29 cellular contexts compared by ENCODE assay signal in the genomic region with DNA sequence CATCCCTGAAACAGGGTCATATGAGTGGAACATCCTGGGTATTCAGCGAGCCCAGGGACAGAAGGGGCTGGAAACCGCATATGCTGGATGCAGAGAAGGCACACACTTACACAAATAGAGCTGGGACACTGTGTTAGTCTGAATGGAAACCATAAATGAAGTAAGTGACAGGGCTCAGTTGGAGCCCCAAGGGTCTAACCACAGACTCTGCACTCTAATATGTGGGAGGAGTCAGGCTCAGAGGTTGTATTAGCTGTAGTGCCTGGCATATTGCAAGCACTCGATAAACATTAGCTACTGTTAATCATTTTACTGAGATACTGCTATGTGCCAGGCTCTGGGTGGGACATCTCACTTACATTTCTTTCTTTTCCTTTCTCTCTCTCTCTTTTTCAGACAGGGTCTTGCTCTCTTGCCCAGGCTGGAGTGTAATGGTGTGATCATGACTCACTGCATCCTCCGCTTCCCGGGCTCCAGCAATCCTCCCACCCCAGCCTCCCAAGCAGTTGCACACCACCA. TPM values are rescaled to one million over a fixed set of nuclear protein-coding genes. Genes with fewer than 3 reads are reported as not detected.
DNase-seq lines count a peak whose midpoint lies in the region; ATAC-seq, FAIRE-seq and TF ChIP-seq lines count a peak whose summit lies in the region.
"Had no signal": no experiment of that assay in that cellular context is flagged by ENCODE, and none has a peak within 500 bp of the region (broad histone marks: within the 10 kb centered on the region; RNA-seq: fewer than 3 reads in every experiment).

No MANE protein-coding gene starts in this region.

- H2AK5ac ChIP-seq in H9 (ENCODE audit: insufficient read length, low read length) = no peak overlapping the region

- H3K27ac Mint-ChIP-seq in H9 = no peak overlapping the region
- H3K27ac Mint-ChIP-seq: CD4-positive, alpha-beta T cell; GM23338; IgD-negative memory B cell had no signal

- in situ Hi-C loops in GM12878 (cut with MboI) = no loop called here

- CTCF ChIA-PET in GM12878 (lab: Yijun Ruan, JAX) = interaction anchor here (1.5 to 1.8 kb wide), 2 partner anchors 123 to 543 kb away, joined by 3 to 4 read pairs; no protein-coding TSS in a partner anchor

- ATAC-seq in GM12878 = peak; percentile 41; the same call in 2 of the 3 replicates
- ATAC-seq: SK-N-SH treated with all-trans-retinoic acid at 6 μM for 48 hours had no signal

- SMC1A ChIA-PET in GM12878 (lab: Charles Lee; ENCODE audit: uncharacterized antibody, unreplicated experiment) = interaction anchor here (1.3 kb wide), 1 partner anchor 15 kb away, joined by 3 read pairs; no protein-coding TSS in a partner anchor

- 33% methylated on average over 5 of the region's 5 CpGs for WGBS in GM12878 (ENCODE audit: insufficient coverage, insufficient replicate concordance, low lambda C conversion rate, missing lambda C conversion rate)
- no CpG with 5 or more reads among the region's 5 CpGs for WGBS in H9 (ENCODE audit: extremely low coverage, insufficient read length, low lambda C conversion rate)
- WGBS in esophagus muscularis mucosa = 75% methylated on average over 5 of the region's 5 CpGs

- no peak overlapping the region for H4K91ac ChIP-seq in H9 (ENCODE audit: insufficient read length, low read depth, low read length)

- H2AFZ ChIP-seq in GM12878 (ENCODE audit: control insufficient read depth, low read depth, low read length) (no peak overlapping the region), H9 (ENCODE audit: low read length) (no peak overlapping the region)

- H3K14ac ChIP-seq in H9 (ENCODE audit: insufficient read depth, low read length) = no peak overlapping the region

- FAIRE-seq in GM12878 (lab: Jason Lieb, UNC) = no peak
- FAIRE-seq: D721Med, RCC 7860 had no signal

- intact Hi-C loops in GM12878 (cut with micrococcal nuclease; ENCODE audit: unreplicated experiment) (no loop called here), esophagus muscularis mucosa (cut with DNase I) (no loop called here)

- H3K79me2 ChIP-seq in GM12878 (ENCODE audit: control insufficient read depth, insufficient read depth, low read length) = no peaks in the 10 kb centered on the region
- H3K79me2 ChIP-seq in H9 (ENCODE audit: insufficient read depth, low read length) = no peaks in the 10 kb centered on the region

- no peak overlapping the region for H2BK15ac ChIP-seq in H9 (ENCODE audit: low read depth, low read length)

- peaks cover 0 to under 1% of the 10 kb centered on the region in 2 experiments; a peak in 1 of 5 replicates for H3K9me3 Mint-ChIP-seq in H9
- H3K9me3 Mint-ChIP-seq: CD4-positive, alpha-beta T cell; IgD-negative memory B cell had no signal

- H3K4me1 Mint-ChIP-seq in H9 = peaks cover 11 to 17% of the 10 kb centered on the region in 2 experiments
- H3K4me1 Mint-ChIP-seq: IgD-negative memory B cell had no signal

- H3K18ac ChIP-seq in H9 (ENCODE audit: insufficient read length, low read depth, low read length) = no peak overlapping the region

- no peak overlapping the region for H4K5ac ChIP-seq in H9 (ENCODE audit: insufficient read length, low read depth, low read length)

- H3K27me3 ChIP-seq in HL-60 (ENCODE audit: insufficient read depth, poor library complexity, severe bottlenecking) = no peaks in the 10 kb centered on the region
- H3K27me3 ChIP-seq in GM12878 (replicated peaks in 1 of 2; ENCODE audit: control insufficient read depth in 2 of 2, insufficient read depth in 2 of 2, low read length in 1 of 2) = peaks cover 2 to 5% of the 10 kb centered on the region in 2 experiments; a peak in 3 of 4 replicates
- peaks cover 28% of the 10 kb centered on the region for H3K27me3 ChIP-seq in H9 (ENCODE audit: insufficient read depth, low read length)
- H3K27me3 ChIP-seq in esophagus muscularis mucosa = peaks cover 0 to 79% (median 15%) of the 10 kb centered on the region in 4 donors
- H3K27me3 ChIP-seq: SJCRH30 had no signal

- peaks cover 94% of the 10 kb centered on the region for H3K27me3 Mint-ChIP-seq in H9 (ENCODE audit: low read depth)

- POLR2A ChIA-PET in GM12878 (lab: Charles Lee) = interaction anchor here (0.7 kb wide), 1 partner anchor 48 kb away, joined by 3 read pairs; no protein-coding TSS in a partner anchor

- RAD21 ChIA-PET in GM12878 (lab: Charles Lee; ENCODE audit: unreplicated experiment) = no interaction called here

- H3K36me3 Mint-ChIP-seq in H9 (ENCODE audit: insufficient read depth in 1 of 3, low read depth in 3 of 3) = no peaks in the 10 kb centered on the region
- H3K36me3 Mint-ChIP-seq: IgD-negative memory B cell had no signal

- H4K8ac ChIP-seq in H9 (replicated peaks; ENCODE audit: insufficient read length, low read depth, low read length) = no peak overlapping the region

- no peak overlapping the region for H2BK120ac ChIP-seq in H9 (ENCODE audit: low read depth, low read length, poor library complexity, severe bottlenecking)

- no peak for TF ChIP-seq POLR2A in GM12878 (IDR thresholded peaks at IDR 0.05; ENCODE audit: low read depth, low read length)
- no peak for TF ChIP-seq POLR2A in esophagus muscularis mucosa (IDR thresholded peaks at IDR 0.05; ENCODE audit: low read depth)

- no peaks in the 10 kb centered on the region for H3K79me1 ChIP-seq in H9 (ENCODE audit: insufficient read depth, low read depth, low read length, poor library complexity, severe bottlenecking)

- H3K4me2 ChIP-seq in GM12878 (ENCODE audit: control insufficient read depth, insufficient read depth) = no peak overlapping the region
- no peak overlapping the region for H3K4me2 ChIP-seq in H9 (ENCODE audit: insufficient read depth, insufficient read length, low read length)

- H4K20me1 ChIP-seq in GM12878 (ENCODE audit: control insufficient read depth, insufficient read depth) (no peaks in the 10 kb centered on the region), H9 (ENCODE audit: control insufficient read depth, insufficient read depth, insufficient read length) (no peaks in the 10 kb centered on the region)

- no peak overlapping the region for H3K9ac ChIP-seq in GM12878 (ENCODE audit: control insufficient read depth, insufficient read depth, low read length)
- H3K9ac ChIP-seq in H9 (ENCODE audit: extremely low read depth, insufficient read length, low read length) = no peak overlapping the region

- peak overlapping the region; percentile 29 for H3K27ac ChIP-seq in HL-60 (replicated peaks)
- H3K27ac ChIP-seq in GM12878 (ENCODE audit: control insufficient read depth, insufficient read depth) = no peak overlapping the region
- no peak overlapping the region for H3K27ac ChIP-seq in H9 (ENCODE audit: insufficient read length, low read depth, low read length)
- H3K27ac ChIP-seq in esophagus muscularis mucosa (replicated peaks in 1 of 4) = no peak overlapping the region

- H3K4ac ChIP-seq in H9 (ENCODE audit: low read depth, low read length) = no peak overlapping the region

- BruUV-seq in GM12878 (replicated peaks; lab: Mats Ljungman, UMichigan) = no TSS peak

- no peak overlapping the region for H3T11ph ChIP-seq in H9 (ENCODE audit: low read length)

- H3K9me3 ChIP-seq in GM12878 (replicated peaks; ENCODE audit: control insufficient read depth, insufficient read depth, low read length) = no peaks in the 10 kb centered on the region
- H3K9me3 ChIP-seq in H9 (ENCODE audit: control insufficient read depth, low read depth, low read length) = no peaks in the 10 kb centered on the region
- H3K9me3 ChIP-seq in esophagus muscularis mucosa = no peaks in the 10 kb centered on the region
- H3K9me3 ChIP-seq: HAP-1, SJCRH30 had no signal

- no peak overlapping the region for H2BK12ac ChIP-seq in H9 (ENCODE audit: insufficient read length, low read depth, low read length)

- no peak overlapping the region for H3K23ac ChIP-seq in H9 (ENCODE audit: insufficient read length, low read depth, low read length)

- no peak overlapping the region for H2BK20ac ChIP-seq in H9 (ENCODE audit: low read depth, low read length, poor library complexity, severe bottlenecking)

- no peaks in the 10 kb centered on the region for H3K4me1 ChIP-seq in GM12878 (ENCODE audit: control insufficient read depth, insufficient read depth, low read length)
- no peaks in the 10 kb centered on the region; the same call in 1 of the 2 replicates for H3K4me1 ChIP-seq in H9 (ENCODE audit: insufficient read depth, low read length)
- H3K4me1 ChIP-seq in esophagus muscularis mucosa = peaks cover 0 to 9% (median 7%) of the 10 kb centered on the region in 4 donors
- H3K4me1 ChIP-seq: HAP-1 had no signal

- DNase-seq in NK-92 treated with Interleukin-12 subunit alpha and Interleukin-12 subunit beta, amount 100 ng/mL, for 24 hours (lab: John Stamatoyannopoulos, UW) = peak; percentile 48
- DNase-seq in NK-92 (lab: John Stamatoyannopoulos, UW; ENCODE audit: unreplicated experiment) (no peak), HL-60 (ENCODE audit: low read depth in 1 of 2, low spot score in 1 of 2) (peak in 1 of 2 experiments; percentile 69), MV-4-11 (lab: John Stamatoyannopoulos, UW) (peak; percentile 29), GM12878 (ENCODE audit: low read depth, low spot score) (no peak), H9 (no peak), esophagus muscularis mucosa (ENCODE audit: extremely low spot score) (no peak)
- no peak for DNase-seq in activated naive CD4-positive, alpha-beta T cell treated with Interleukin-2 at 50 U/mL for 16 hours
- DNase-seq: 8988T; ACHN; CD4-positive, alpha-beta T cell; Karpas-422; NCI-H1105; NCI-H1436 treated with DMSO at 0.1 percent for 48 hours; NCI-H187 treated with DMSO at 0.1 percent for 48 hours; NCI-H524; NCI-H748 treated with DMSO at 0.1 percent for 48 hours; T-helper 2 cell had no signal

- no peak for TF ChIP-seq RAD21 in GM12878 (IDR thresholded peaks at IDR 0.05; ENCODE audit: insufficient read depth, low read depth, low read length)

- H3K36me3 ChIP-seq in GM12878 (ENCODE audit: control insufficient read depth in 2 of 2, insufficient read depth in 2 of 2, low read length in 1 of 2) (no peaks in the 10 kb centered on the region), esophagus muscularis mucosa (no peaks in the 10 kb centered on the region)
- H3K36me3 ChIP-seq: HAP-1, SJCRH30 had no signal

- no peak overlapping the region for H2BK5ac ChIP-seq in H9 (ENCODE audit: insufficient read length, low read length)

- TF ChIP-seq CTCF in HL-60 (IDR thresholded peaks at IDR 0.05; ENCODE audit: insufficient read depth, low read length) (no peak), GM12878 (IDR thresholded peaks at IDR 0.05 in 2 of 3, conservative IDR thresholded peaks at IDR 0.05 in 1 of 3; ENCODE audit: control insufficient read depth in 2 of 3, extremely low read depth in 1 of 3, insufficient read depth in 1 of 3, low read depth in 3 of 3, low read length in 3 of 3) (no peak), H9 (conservative IDR thresholded peaks at IDR 0.05) (no peak), esophagus muscularis mucosa (IDR thresholded peaks at IDR 0.05) (no peak)

- H3K23me2 ChIP-seq in H9 (ENCODE audit: insufficient read length, low read depth, low read length, poor library complexity, severe bottlenecking) = no peaks in the 10 kb centered on the region

- H3K4me3 ChIP-seq in HL-60 (replicated peaks; ENCODE audit: insufficient read depth, low read length) (no peak overlapping the region), GM12878 (no peak overlapping the region), esophagus muscularis mucosa (no peak overlapping the region)
- H3K4me3 ChIP-seq: GM23338, HAP-1, SJCRH30 had no signal

- no peak overlapping the region for H3K56ac ChIP-seq in H9 (ENCODE audit: insufficient read length, low read depth, low read length)

- H3K4me3 Mint-ChIP-seq in H9 = no peak overlapping the region
- H3K4me3 Mint-ChIP-seq: CD4-positive, alpha-beta T cell; GM23338; IgD-negative memory B cell had no signal

- TF ChIP-seq EP300 in GM12878 (IDR thresholded peaks at IDR 0.05; ENCODE audit: borderline replicate concordance in 1 of 2, control insufficient read depth in 1 of 2, low read depth in 2 of 2, low read length in 2 of 2) (no peak), esophagus muscularis mucosa (IDR thresholded peaks at IDR 0.05) (no peak)

RNA-seq across cellular contexts. Expression of a gene that starts 6.5 kb away (rescaled TPM):
- total RNA-seq in GM12878 (2013; cell fraction: nucleolus; rRNA removed) = not detected in 2 replicates
- total RNA-seq in GM12878 (2014; rRNA removed) (not detected in 2 replicates), GM12878 (2014; rRNA removed; fragmentation: Illumina TruSeq; extraction: Trizol) (not detected in 2 replicates), GM12878 (2021) (not detected in 2 replicates), H9 (2021) (0.31 and 0.33 TPM in 2 replicates), esophagus muscularis mucosa (not detected)
- not detected for polyA plus RNA-seq in GM12878 (2011; ENCODE audit: low read depth)
- polyA plus RNA-seq in GM12878 (2011; rRNA removed) (not detected in 2 replicates), GM12878 (2014; fragmentation: Illumina TruSeq; extraction: Trizol) (not detected in 2 replicates), GM12878 (2014; fragmentation: Nextera tagmentation; extraction: Ambion mirVana) (not detected), GM12878 (2014; rRNA removed) (not detected in 2 replicates), GM12878 (2016; fragmentation: Nextera tagmentation; extraction: Ambion mirVana) (not detected)
- polyA plus RNA-seq in GM12878 (2011; cell fraction: cytosol; rRNA removed) = not detected in 2 replicates
- polyA plus RNA-seq in GM12878 (2011; cell fraction: nucleus; rRNA removed) = not detected in 2 replicates
- 0.17 TPM in 1 of 2 replicates, not detected in the other for polyA plus RNA-seq in GM12878 (2012)
- polyA minus RNA-seq in GM12878 (2011; rRNA and poly(A)+ RNA removed) = not detected in 2 replicates
- polyA minus RNA-seq in GM12878 (2011; cell fraction: cytosol; rRNA and poly(A)+ RNA removed) = not detected in 2 replicates
- not detected in 2 replicates for polyA minus RNA-seq in GM12878 (2011; cell fraction: nucleus; rRNA and poly(A)+ RNA removed)
- total RNA-seq: CD4-positive, alpha-beta T cell; Daoy; G401; M059J had no signal
- polyA plus RNA-seq: BJ, IgD-negative memory B cell had no signal

RNA-seq across cellular contexts. Expression of a gene that starts 37.7 kb away (rescaled TPM):
- total RNA-seq in GM12878 (2013; cell fraction: nucleolus; rRNA removed) = not detected in 2 replicates
- not detected in 2 replicates for total RNA-seq in GM12878 (2014; rRNA removed)
- not detected in 2 replicates for total RNA-seq in GM12878 (2014; rRNA removed; fragmentation: Illumina TruSeq; extraction: Trizol)
- not detected in 2 replicates for total RNA-seq in GM12878 (2021)
- not detected for polyA plus RNA-seq in GM12878 (2011; ENCODE audit: low read depth)
- polyA plus RNA-seq in GM12878 (2011; rRNA removed) = not detected in 2 replicates
- polyA plus RNA-seq in GM12878 (2011; cell fraction: cytosol; rRNA removed) = not detected in 2 replicates
- not detected in 2 replicates for polyA plus RNA-seq in GM12878 (2011; cell fraction: nucleus; rRNA removed)
- polyA plus RNA-seq in GM12878 (2012) = not detected in 2 replicates
- polyA plus RNA-seq in GM12878 (2014; fragmentation: Illumina TruSeq; extraction: Trizol) = not detected in 2 replicates
- polyA plus RNA-seq in GM12878 (2014; fragmentation: Nextera tagmentation; extraction: Ambion mirVana) = not detected
- not detected in 2 replicates for polyA plus RNA-seq in GM12878 (2014; rRNA removed)
- not detected for polyA plus RNA-seq in GM12878 (2016; fragmentation: Nextera tagmentation; extraction: Ambion mirVana)
- not detected in 2 replicates for polyA minus RNA-seq in GM12878 (2011; rRNA and poly(A)+ RNA removed)
- polyA minus RNA-seq in GM12878 (2011; cell fraction: cytosol; rRNA and poly(A)+ RNA removed) = not detected in 2 replicates
- not detected in 2 replicates for polyA minus RNA-seq in GM12878 (2011; cell fraction: nucleus; rRNA and poly(A)+ RNA removed)
- total RNA-seq in H9 (2021) = 1.4 and 2.0 TPM in 2 replicates
- not detected for total RNA-seq in esophagus muscularis mucosa
- total RNA-seq: CD4-positive, alpha-beta T cell; G401; M059J had no signal
- polyA plus RNA-seq: BJ, IgD-negative memory B cell had no signal

Comparison
In these comparisons a context has a peak if more than half of its experiments do, and no peak if none do; other contexts are left out.
1. DNase-seq: peak in NK-92 treated with Interleukin-12 subunit alpha and Interleukin-12 subunit beta, amount 100 ng/mL, for 24 hours (single experiment) and MV-4-11 (single experiment); none in NK-92 (single experiment), GM12878 (single experiment), H9 (single experiment), activated naive CD4-positive, alpha-beta T cell treated with Interleukin-2 at 50 U/mL for 16 hours (single experiment) and esophagus muscularis mucosa (single experiment).